In the genomic region with DNA sequence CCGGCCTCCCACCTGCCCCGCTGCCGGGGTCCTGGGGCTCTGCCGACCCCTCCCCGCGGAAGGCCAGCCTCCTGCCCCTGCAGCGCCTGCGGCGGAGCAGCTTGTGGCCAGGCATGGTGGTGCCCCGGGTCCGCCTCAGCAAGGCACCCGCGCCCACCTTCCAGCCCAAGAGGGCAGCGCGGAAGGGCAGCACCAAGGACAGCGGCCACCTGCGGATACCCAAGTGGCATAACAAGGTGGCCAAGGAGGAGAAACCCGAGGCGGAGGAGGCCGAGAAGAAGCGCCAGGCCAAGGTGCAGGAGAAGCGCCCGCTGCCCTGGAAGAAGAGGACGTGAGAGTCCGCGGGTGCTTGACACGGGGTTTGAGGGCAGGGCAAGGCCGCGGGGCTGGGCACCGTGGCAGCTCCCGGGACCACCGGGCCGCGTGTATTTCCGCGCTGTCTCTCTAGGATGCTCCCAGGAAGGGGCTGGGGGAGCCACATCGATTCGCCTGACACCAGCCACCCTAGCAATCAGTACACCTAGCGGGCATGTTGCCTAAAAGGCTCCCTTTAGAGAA, we compare ENCODE assay signal across 17 cellular contexts. TPM values are rescaled to one million over a fixed set of nuclear protein-coding genes. Genes with fewer than 3 reads are reported as not detected.
"Had no signal": no experiment of that assay in that cellular context is flagged by ENCODE, and none has a peak within 500 bp of the region (broad histone marks: within the 10 kb centered on the region; RNA-seq: fewer than 3 reads in every experiment).

No MANE protein-coding gene starts in this region.

RNA-seq across cellular contexts. Expression of a gene that starts 20.8 kb away (rescaled TPM):
- total RNA-seq: left colon; left lung; lower leg skin; lung microvascular endothelial cell; mesenteric fat pad; mucosa of descending colon; naive thymus-derived CD8-positive, alpha-beta T cell; omental fat pad; ovary; sigmoid colon; spleen; subcutaneous adipose tissue; suprapubic skin; transverse colon; upper lobe of left lung had no signal
- polyA plus RNA-seq: keratinocyte; naive thymus-derived CD8-positive, alpha-beta T cell; ovary; sigmoid colon; small intestine; spleen had no signal
